In the genomic region with DNA sequence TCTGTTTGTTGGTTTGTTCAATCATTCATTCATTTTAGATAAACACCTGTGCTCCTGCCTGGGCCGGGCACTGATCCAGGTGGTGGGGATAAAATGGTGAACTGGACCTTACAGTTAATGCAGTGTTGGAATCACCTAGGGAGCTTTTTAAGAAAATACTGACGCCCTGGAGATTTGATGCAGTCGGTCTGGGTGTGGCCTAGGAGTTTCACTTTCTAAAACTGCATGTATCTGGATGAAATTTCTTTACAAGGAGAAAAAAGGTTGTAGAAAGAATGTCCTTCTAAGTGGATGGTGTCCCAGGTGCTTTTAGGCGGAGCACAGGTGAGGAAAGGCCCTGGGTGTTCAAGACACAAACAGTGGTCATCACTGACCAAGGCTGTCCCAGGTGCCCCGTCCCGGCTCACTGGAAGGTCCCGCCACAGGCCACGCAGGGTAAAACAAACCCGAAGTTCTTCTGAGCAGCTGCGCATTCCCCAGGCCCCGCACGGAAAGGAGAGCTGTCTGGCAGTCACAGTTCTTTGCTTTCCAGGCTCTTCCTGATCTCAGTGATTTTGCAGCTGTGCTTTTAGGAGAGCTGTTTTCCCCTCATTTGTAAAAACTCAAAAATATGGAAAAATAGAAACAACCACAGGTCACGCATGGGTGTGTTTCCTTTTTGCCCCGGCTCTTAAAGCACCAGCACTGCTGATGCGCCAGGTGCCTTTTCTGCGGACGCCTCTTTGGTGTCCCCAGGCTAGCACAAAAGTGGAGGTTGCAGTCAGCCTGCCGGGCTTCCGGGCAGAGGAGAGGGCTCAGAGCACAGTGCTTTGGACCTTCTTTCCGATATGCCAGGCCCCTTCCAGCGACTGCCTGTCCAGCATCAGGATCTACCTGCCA, we compare ENCODE assay signal across 8 cellular contexts.
DNase-seq lines count a peak whose midpoint lies in the region; ATAC-seq lines count a peak whose summit lies in the region.

No MANE protein-coding gene starts in this region.

- H3K4me3 Mint-ChIP-seq in stimulated activated naive CD8-positive, alpha-beta T cell treated with anti-CD3 and anti-CD28 coated beads, Interleukin-15, Interleukin-2, amounts not matched to agents 100 ng/mL and 50 ng/mL, for 24 hours: peak overlapping the region; percentile 16
- H3K4me3 Mint-ChIP-seq in stimulated activated naive CD8-positive, alpha-beta T cell treated with anti-CD3 and anti-CD28 coated beads, Interleukin-15, amount 100 ng/mL, for 72 hours: no peak overlapping the region
- peak overlapping the region in 1 of 5 donors; percentile 79 for H3K4me3 Mint-ChIP-seq in immature natural killer cell

- no peak for DNase-seq in stimulated activated naive CD8-positive, alpha-beta T cell treated with anti-CD3 and anti-CD28 coated beads, Interleukin-15, amount 100 ng/mL, for 72 hours
- DNase-seq in immature natural killer cell: no peak
- no peak for DNase-seq in AG08396 (ENCODE audit: low spot score)
- DNase-seq in NCI-H187 (lab: John Stamatoyannopoulos, UW): no peak
- no peak for DNase-seq in activated gamma-delta T cell treated with Interleukin-2 at 50 U/mL for 16 hours

- H3K27ac Mint-ChIP-seq in stimulated activated naive CD8-positive, alpha-beta T cell treated with anti-CD3 and anti-CD28 coated beads, Interleukin-15, Interleukin-2, amounts not matched to agents 100 ng/mL and 50 ng/mL, for 24 hours: peak overlapping the region; percentile 23
- H3K27ac Mint-ChIP-seq in stimulated activated naive CD8-positive, alpha-beta T cell treated with anti-CD3 and anti-CD28 coated beads, Interleukin-15, amount 100 ng/mL, for 72 hours: peak overlapping the region in 1 of 2 donors; percentile 49
- peak overlapping the region in 4 of 6 donors; percentile 16 to 68 (median 50) for H3K27ac Mint-ChIP-seq in immature natural killer cell

- no peak for ATAC-seq in stimulated activated naive CD8-positive, alpha-beta T cell treated with anti-CD3 and anti-CD28 coated beads, Interleukin-15, amount 100 ng/mL, for 72 hours
- ATAC-seq in HG03280 (IDR thresholded peaks at IDR 0.05; ENCODE audit: unreplicated experiment) (peak; percentile 57), esophagus mucosa (no peak)

- peaks cover 36% of the 10 kb centered on the region for H3K4me1 Mint-ChIP-seq in stimulated activated naive CD8-positive, alpha-beta T cell treated with anti-CD3 and anti-CD28 coated beads, Interleukin-15, Interleukin-2, amounts not matched to agents 100 ng/mL and 50 ng/mL, for 24 hours (ENCODE audit: low read depth)
- peaks cover 25% of the 10 kb centered on the region for H3K4me1 Mint-ChIP-seq in stimulated activated naive CD8-positive, alpha-beta T cell treated with anti-CD3 and anti-CD28 coated beads, Interleukin-15, amount 100 ng/mL, for 72 hours
- H3K4me1 Mint-ChIP-seq in immature natural killer cell: peaks cover 31 to 47% of the 10 kb centered on the region in 2 donors

- no peaks in the 10 kb centered on the region for H3K36me3 Mint-ChIP-seq in stimulated activated naive CD8-positive, alpha-beta T cell treated with anti-CD3 and anti-CD28 coated beads, Interleukin-15, Interleukin-2, amounts not matched to agents 100 ng/mL and 50 ng/mL, for 24 hours (ENCODE audit: low read depth)
- H3K36me3 Mint-ChIP-seq in immature natural killer cell: peaks cover 0 to 3% (median 0%) of the 10 kb centered on the region in 3 donors

- no peaks in the 10 kb centered on the region for H3K27me3 Mint-ChIP-seq in stimulated activated naive CD8-positive, alpha-beta T cell treated with anti-CD3 and anti-CD28 coated beads, Interleukin-15, Interleukin-2, amounts not matched to agents 100 ng/mL and 50 ng/mL, for 24 hours
- no peaks in the 10 kb centered on the region for H3K27me3 Mint-ChIP-seq in stimulated activated naive CD8-positive, alpha-beta T cell treated with anti-CD3 and anti-CD28 coated beads, Interleukin-15, amount 100 ng/mL, for 72 hours
- H3K27me3 Mint-ChIP-seq in immature natural killer cell (ENCODE audit: low read depth in 3 of 3): peaks cover 2 to 15% (median 3%) of the 10 kb centered on the region in 3 donors

- no peaks in the 10 kb centered on the region for H3K9me3 Mint-ChIP-seq in stimulated activated naive CD8-positive, alpha-beta T cell treated with anti-CD3 and anti-CD28 coated beads, Interleukin-15, Interleukin-2, amounts not matched to agents 100 ng/mL and 50 ng/mL, for 24 hours
- H3K9me3 Mint-ChIP-seq in stimulated activated naive CD8-positive, alpha-beta T cell treated with anti-CD3 and anti-CD28 coated beads, Interleukin-15, amount 100 ng/mL, for 72 hours: no peaks in the 10 kb centered on the region
- no peaks in the 10 kb centered on the region for H3K9me3 Mint-ChIP-seq in immature natural killer cell
